ENCODE assay signal across 1 cellular context in the genomic region with DNA sequence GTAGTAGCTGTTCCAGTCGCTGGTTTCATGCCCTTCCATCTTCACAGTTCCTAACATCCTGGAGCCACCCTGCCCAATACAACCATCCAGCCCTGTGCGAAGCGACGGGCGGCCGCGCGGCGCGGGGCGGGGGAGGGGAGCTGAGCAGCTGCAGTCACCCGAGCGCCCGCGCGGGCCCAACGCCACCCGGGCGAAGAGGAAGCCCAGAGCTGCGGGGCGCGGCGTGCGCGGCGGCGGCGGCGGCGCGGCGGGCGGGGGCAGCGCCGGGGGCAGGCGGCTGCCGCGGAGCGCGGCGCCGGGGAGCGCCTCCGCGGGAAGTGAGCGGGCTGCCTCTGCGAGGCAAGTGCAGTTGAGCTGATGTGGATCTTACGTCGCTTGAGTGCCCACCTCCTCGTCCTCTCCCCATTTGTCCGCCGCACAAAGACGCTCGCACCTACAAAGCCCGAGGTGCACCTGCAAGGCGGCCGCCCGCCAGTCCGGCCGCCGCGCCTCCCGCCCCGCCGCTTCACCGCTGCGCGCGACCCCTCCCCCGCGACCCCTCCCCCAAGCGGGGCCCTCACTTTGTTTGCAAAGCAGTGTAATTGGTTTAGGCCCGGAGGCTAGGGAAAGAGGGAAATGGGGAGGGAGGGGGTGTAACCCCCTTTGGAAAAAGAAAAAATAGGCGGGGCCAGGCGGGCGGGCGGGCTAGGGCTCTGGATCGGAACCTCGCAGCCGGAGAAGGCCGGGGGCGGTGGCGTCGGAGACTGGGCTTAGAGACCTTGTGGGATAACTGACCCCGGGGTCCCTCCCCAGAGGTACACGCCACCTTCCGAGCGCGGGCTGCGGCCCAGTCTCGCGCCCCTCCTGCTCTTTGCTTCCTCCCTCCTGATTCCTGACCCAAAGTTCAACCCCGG.
TF ChIP-seq lines count a peak whose summit lies in the region.

A gene (minus strand): TSS at position 334 of the 893 bp plus-strand sequence. CDS start 277 bp downstream, at position 57.
A gene with protein sequence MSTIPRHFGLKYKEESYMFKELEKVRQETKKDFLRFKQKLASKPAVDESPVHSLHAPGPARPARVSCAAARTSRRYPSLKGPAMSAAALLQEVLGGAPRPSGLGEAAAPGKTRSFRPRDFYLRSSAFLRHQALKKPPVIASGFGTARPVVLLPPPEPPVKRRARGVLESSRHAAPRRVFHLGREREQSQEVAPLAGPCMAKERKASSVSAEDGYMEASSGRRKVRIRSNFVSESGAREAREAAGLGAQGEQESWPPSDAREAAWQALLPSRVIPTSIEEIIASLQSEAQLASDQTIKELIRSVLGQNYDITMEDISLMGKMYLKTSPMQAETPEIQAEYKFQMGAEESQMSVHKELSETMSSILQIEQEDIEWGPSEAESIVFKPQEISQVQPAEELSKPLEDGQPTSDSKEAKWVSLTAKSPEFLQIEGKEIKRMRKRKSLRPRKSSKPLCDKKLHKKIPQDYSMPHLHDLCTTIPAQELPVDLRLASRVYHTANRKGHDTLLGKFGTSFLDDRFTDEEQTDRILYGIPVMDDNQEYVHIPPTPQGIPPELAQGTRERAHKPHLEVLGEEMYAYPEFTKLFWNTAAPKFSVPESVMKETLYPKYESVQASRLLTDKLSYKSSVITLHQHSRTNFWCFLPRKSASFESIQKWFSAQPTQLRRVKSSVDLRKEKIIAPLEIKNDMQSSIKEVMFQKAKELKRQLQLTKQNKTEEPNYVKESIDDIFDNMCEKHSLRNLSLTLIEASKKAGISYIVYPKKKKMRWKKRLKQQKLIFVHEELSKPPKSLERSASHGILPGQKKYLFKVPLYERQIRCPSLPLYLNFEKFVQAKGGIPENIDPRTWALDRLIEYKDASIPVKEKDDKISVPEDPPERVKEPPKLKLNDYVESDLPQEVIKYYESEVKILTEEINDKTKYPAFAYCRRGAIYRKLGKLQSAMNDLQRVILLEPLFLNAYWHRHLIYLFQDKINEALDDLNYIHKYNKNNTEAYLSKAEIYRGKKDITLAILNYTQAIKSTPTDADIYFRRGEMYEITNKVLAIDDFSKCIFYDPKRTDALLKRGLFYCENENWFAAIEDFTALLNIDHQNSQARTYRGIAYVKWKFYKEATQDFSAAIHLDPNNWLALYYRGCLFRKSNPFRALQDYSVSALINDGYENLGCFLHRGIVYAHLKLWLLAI (N-terminal part only) (plus strand): TSS at position 714 of the 893 bp plus-strand sequence. CDS start 26,436 bp downstream, outside the sequence.

TF ChIP-seq in HepG2, 621 proteins besides CTCF, POLR2A, EP300 and RAD21 (continued from another document and continues in another):
- TF ChIP-seq, protein P1, sequence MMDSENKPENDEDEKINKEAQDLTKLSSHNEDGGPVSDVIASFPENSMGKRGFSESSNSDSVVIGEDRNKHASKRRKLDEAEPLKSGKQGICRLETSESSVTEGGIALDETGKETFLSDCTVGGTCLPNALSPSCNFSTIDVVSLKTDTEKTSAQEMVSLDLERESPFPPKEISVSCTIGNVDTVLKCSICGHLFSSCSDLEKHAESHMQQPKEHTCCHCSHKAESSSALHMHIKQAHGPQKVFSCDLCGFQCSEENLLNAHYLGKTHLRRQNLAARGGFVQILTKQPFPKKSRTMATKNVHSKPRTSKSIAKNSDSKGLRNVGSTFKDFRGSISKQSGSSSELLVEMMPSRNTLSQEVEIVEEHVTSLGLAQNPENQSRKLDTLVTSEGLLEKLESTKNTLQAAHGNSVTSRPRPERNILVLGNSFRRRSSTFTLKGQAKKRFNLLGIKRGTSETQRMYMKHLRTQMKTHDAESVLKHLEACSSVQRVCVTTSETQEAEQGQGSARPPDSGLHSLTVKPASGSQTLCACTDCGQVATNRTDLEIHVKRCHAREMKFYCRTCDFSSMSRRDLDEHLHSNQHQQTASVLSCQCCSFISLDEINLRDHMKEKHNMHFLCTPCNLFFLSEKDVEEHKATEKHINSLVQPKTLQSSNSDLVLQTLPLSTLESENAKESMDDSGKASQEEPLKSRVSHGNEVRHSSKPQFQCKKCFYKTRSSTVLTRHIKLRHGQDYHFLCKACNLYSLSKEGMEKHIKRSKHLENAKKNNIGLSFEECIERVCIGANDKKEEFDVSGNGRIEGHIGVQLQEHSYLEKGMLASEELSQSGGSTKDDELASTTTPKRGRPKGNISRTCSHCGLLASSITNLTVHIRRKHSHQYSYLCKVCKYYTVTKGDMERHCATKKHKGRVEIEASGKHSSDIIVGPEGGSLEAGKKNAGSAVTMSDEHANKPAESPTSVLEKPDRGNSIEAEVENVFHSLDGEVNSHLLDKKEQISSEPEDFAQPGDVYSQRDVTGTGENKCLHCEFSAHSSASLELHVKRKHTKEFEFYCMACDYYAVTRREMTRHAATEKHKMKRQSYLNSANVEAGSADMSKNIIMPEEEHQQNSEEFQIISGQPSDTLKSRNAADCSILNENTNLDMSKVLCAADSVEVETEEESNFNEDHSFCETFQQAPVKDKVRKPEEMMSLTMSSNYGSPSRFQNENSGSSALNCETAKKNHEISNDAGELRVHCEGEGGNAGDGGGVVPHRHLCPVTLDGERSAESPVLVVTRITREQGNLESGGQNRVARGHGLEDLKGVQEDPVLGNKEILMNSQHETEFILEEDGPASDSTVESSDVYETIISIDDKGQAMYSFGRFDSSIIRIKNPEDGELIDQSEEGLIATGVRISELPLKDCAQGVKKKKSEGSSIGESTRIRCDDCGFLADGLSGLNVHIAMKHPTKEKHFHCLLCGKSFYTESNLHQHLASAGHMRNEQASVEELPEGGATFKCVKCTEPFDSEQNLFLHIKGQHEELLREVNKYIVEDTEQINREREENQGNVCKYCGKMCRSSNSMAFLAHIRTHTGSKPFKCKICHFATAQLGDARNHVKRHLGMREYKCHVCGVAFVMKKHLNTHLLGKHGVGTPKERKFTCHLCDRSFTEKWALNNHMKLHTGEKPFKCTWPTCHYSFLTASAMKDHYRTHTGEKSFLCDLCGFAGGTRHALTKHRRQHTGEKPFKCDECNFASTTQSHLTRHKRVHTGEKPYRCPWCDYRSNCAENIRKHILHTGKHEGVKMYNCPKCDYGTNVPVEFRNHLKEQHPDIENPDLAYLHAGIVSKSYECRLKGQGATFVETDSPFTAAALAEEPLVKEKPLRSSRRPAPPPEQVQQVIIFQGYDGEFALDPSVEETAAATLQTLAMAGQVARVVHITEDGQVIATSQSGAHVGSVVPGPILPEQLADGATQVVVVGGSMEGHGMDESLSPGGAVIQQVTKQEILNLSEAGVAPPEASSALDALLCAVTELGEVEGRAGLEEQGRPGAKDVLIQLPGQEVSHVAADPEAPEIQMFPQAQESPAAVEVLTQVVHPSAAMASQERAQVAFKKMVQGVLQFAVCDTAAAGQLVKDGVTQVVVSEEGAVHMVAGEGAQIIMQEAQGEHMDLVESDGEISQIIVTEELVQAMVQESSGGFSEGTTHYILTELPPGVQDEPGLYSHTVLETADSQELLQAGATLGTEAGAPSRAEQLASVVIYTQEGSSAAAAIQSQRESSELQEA (CRISPR knock-in tag; IDR thresholded peaks at IDR 0.05; ENCODE audit: not compliant biosample characterization) = no peak
- TF ChIP-seq, protein P2, sequence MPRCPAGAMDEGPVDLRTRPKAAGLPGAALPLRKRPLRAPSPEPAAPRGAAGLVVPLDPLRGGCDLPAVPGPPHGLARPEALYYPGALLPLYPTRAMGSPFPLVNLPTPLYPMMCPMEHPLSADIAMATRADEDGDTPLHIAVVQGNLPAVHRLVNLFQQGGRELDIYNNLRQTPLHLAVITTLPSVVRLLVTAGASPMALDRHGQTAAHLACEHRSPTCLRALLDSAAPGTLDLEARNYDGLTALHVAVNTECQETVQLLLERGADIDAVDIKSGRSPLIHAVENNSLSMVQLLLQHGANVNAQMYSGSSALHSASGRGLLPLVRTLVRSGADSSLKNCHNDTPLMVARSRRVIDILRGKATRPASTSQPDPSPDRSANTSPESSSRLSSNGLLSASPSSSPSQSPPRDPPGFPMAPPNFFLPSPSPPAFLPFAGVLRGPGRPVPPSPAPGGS (CRISPR knock-in tag; IDR thresholded peaks at IDR 0.05) = peak; percentile 49
- TF ChIP-seq, protein P3, sequence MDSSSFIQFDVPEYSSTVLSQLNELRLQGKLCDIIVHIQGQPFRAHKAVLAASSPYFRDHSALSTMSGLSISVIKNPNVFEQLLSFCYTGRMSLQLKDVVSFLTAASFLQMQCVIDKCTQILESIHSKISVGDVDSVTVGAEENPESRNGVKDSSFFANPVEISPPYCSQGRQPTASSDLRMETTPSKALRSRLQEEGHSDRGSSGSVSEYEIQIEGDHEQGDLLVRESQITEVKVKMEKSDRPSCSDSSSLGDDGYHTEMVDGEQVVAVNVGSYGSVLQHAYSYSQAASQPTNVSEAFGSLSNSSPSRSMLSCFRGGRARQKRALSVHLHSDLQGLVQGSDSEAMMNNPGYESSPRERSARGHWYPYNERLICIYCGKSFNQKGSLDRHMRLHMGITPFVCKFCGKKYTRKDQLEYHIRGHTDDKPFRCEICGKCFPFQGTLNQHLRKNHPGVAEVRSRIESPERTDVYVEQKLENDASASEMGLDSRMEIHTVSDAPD (CRISPR knock-in tag; IDR thresholded peaks at IDR 0.05) = 0 out of 2 replicates have a peak, but pooled peaks have one; percentile 22
- TF ChIP-seq, protein P4, sequence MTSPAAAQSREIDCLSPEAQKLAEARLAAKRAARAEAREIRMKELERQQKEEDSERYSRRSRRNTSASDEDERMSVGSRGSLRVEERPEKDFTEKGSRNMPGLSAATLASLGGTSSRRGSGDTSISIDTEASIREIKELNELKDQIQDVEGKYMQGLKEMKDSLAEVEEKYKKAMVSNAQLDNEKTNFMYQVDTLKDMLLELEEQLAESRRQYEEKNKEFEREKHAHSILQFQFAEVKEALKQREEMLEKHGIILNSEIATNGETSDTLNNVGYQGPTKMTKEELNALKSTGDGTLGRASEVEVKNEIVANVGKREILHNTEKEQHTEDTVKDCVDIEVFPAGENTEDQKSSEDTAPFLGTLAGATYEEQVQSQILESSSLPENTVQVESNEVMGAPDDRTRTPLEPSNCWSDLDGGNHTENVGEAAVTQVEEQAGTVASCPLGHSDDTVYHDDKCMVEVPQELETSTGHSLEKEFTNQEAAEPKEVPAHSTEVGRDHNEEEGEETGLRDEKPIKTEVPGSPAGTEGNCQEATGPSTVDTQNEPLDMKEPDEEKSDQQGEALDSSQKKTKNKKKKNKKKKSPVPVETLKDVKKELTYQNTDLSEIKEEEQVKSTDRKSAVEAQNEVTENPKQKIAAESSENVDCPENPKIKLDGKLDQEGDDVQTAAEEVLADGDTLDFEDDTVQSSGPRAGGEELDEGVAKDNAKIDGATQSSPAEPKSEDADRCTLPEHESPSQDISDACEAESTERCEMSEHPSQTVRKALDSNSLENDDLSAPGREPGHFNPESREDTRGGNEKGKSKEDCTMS (CRISPR knock-in tag; conservative IDR thresholded peaks at IDR 0.05) = 0 out of 2 replicates have a peak, but pooled peaks have one; percentile 13
- TF ChIP-seq EHMT2 (IDR thresholded peaks at IDR 0.05; ENCODE audit: borderline replicate concordance, low read depth, low read length) = no peak; the same call in 1 of the 2 replicates
- peak; percentile 38; the same call in 1 of the 2 replicates for TF ChIP-seq TCF7 (IDR thresholded peaks at IDR 0.05; ENCODE audit: low read depth)
- peak; percentile 37 for TF ChIP-seq SIN3A (IDR thresholded peaks at IDR 0.05; ENCODE audit: borderline replicate concordance, low read depth, low read length)
- peak; percentile 63 for TF ChIP-seq HNF4A (CRISPR knock-in tag; IDR thresholded peaks at IDR 0.05)
- peak; percentile 51; the same call in 1 of the 2 replicates for TF ChIP-seq SAP130 (CRISPR knock-in tag; IDR thresholded peaks at IDR 0.05; ENCODE audit: low read depth)
- TF ChIP-seq ZBTB21 (CRISPR knock-in tag; IDR thresholded peaks at IDR 0.05) = no peak
- TF ChIP-seq, protein P5, sequence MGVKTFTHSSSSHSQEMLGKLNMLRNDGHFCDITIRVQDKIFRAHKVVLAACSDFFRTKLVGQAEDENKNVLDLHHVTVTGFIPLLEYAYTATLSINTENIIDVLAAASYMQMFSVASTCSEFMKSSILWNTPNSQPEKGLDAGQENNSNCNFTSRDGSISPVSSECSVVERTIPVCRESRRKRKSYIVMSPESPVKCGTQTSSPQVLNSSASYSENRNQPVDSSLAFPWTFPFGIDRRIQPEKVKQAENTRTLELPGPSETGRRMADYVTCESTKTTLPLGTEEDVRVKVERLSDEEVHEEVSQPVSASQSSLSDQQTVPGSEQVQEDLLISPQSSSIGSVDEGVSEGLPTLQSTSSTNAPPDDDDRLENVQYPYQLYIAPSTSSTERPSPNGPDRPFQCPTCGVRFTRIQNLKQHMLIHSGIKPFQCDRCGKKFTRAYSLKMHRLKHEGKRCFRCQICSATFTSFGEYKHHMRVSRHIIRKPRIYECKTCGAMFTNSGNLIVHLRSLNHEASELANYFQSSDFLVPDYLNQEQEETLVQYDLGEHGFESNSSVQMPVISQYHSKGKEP (CRISPR knock-in tag; IDR thresholded peaks at IDR 0.05) = peak; percentile 15; the same call in 1 of the 2 replicates
- TF ChIP-seq RXRB (CRISPR knock-in tag; IDR thresholded peaks at IDR 0.05; ENCODE audit: borderline replicate concordance) = no peak; the same call in 1 of the 2 replicates
- TF ChIP-seq ZKSCAN1 (IDR thresholded peaks at IDR 0.05; ENCODE audit: low read length) = peak; percentile 44; the same call in 1 of the 2 replicates
- no peak; the same call in 1 of the 2 replicates for TF ChIP-seq CBX5 (CRISPR knock-in tag; IDR thresholded peaks at IDR 0.05; ENCODE audit: borderline replicate concordance)
- no peak for TF ChIP-seq HCFC1 (IDR thresholded peaks at IDR 0.05; ENCODE audit: low read depth, low read length)
- peak; percentile 59; the same call in 1 of the 2 replicates for TF ChIP-seq SOX5 (CRISPR knock-in tag; IDR thresholded peaks at IDR 0.05; ENCODE audit: borderline replicate concordance)
- TF ChIP-seq, protein P6, sequence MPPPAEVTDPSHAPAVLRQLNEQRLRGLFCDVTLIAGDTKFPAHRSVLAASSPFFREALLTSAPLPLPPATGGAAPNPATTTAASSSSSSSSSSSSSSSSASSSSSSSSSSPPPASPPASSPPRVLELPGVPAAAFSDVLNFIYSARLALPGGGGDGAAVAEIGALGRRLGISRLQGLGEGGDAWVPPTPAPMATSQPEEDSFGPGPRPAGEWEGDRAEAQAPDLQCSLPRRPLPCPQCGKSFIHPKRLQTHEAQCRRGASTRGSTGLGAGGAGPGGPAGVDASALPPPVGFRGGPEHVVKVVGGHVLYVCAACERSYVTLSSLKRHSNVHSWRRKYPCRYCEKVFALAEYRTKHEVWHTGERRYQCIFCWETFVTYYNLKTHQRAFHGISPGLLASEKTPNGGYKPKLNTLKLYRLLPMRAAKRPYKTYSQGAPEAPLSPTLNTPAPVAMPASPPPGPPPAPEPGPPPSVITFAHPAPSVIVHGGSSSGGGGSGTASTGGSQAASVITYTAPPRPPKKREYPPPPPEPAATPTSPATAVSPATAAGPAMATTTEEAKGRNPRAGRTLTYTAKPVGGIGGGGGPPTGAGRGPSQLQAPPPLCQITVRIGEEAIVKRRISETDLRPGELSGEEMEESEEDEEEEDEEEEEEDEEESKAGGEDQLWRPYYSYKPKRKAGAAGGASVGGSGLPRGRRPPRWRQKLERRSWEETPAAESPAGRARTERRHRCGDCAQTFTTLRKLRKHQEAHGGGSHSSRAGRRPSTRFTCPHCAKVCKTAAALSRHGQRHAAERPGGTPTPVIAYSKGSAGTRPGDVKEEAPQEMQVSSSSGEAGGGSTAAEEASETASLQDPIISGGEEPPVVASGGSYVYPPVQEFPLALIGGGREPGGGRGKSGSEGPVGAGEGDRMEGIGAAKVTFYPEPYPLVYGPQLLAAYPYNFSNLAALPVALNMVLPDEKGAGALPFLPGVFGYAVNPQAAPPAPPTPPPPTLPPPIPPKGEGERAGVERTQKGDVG (CRISPR knock-in tag; IDR thresholded peaks at IDR 0.05; ENCODE audit: borderline replicate concordance) = no peak
- TF ChIP-seq, protein P7, sequence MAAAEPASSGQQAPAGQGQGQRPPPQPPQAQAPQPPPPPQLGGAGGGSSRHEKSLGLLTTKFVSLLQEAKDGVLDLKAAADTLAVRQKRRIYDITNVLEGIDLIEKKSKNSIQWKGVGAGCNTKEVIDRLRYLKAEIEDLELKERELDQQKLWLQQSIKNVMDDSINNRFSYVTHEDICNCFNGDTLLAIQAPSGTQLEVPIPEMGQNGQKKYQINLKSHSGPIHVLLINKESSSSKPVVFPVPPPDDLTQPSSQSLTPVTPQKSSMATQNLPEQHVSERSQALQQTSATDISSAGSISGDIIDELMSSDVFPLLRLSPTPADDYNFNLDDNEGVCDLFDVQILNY (CRISPR knock-in tag; conservative IDR thresholded peaks at IDR 0.05) = peak; percentile 42; the same call in 1 of the 2 replicates
- peak; percentile 69 for TF ChIP-seq SP5 (CRISPR knock-in tag; IDR thresholded peaks at IDR 0.05; ENCODE audit: borderline replicate concordance, low read depth)
